18 cellular contexts compared by ENCODE assay signal in the genomic region with DNA sequence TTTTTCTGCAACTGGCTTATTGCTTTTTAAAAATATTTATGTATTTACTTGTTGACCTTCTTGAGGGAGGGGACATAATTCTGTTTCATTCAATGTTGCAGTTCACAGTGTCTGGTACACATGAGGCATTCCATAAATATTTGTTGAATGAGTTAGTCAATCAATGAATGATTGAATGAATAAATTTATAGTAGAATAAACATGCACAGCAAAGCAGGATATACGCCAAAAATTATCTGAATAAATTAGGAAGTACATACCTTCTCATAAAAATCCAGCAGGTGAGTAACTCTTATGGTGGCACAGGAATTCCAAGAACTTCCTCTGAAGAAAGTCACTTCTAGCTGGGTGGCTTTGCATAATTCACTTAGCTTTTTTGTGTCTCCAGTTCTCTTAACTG.
DNase-seq lines count a peak whose midpoint lies in the region; ATAC-seq, FAIRE-seq and TF ChIP-seq lines count a peak whose summit lies in the region.
"Had no signal": no experiment of that assay in that cellular context is flagged by ENCODE, and none has a peak within 500 bp of the region (broad histone marks: within the 10 kb centered on the region; RNA-seq: fewer than 3 reads in every experiment).

No MANE protein-coding gene starts in this region.

- FAIRE-seq in bronchial epithelial cell (lab: Jason Lieb, UNC), result no peak
- FAIRE-seq: K562 had no signal

- in situ Hi-C loops in T47D (cut with HindIII; ENCODE audit: low pct_unique_long_range_greater_than_20kb, low sequenced_read_pairs), result no loop called here

- intact Hi-C loops in MCF 10A (cut with micrococcal nuclease), result no loop called here
- intact Hi-C loops in OCI-LY7 (cut with micrococcal nuclease; ENCODE audit: unreplicated experiment), result no loop called here
- intact Hi-C loops in ovary (cut with DNase I), result no loop called here

- TF ChIP-seq EP300 in ovary (IDR thresholded peaks at IDR 0.05), result no peak

- H3K79me2 ChIP-seq in OCI-LY7 (ENCODE audit: insufficient read depth, low read depth, low read length), result no peaks in the 10 kb centered on the region; the same call in 1 of the 2 replicates

- CTCF ChIA-PET in MCF 10A (lab: Yijun Ruan, JAX), result no interaction called here
- CTCF ChIA-PET in OCI-LY7 (lab: Charles Lee; ENCODE audit: unreplicated experiment), result no interaction called here

- no TSS peak for BruUV-seq in MCF 10A (replicated peaks; lab: Mats Ljungman, UMichigan)
- BruUV-seq in OCI-LY7 (replicated peaks; lab: Mats Ljungman, UMichigan), result no TSS peak

- H3K4me2 ChIP-seq in OCI-LY7 (ENCODE audit: low read length), result peak overlapping the region; percentile 59

- no peak overlapping the region for H3K27ac Mint-ChIP-seq in MCF 10A (ENCODE audit: low read depth, unreplicated experiment)
- H3K27ac Mint-ChIP-seq in progenitor cell of endocrine pancreas, result no peak overlapping the region
- H3K27ac Mint-ChIP-seq: CD4-positive, alpha-beta memory T cell had no signal

- 82 to 89% (median 83%) methylated on average over 1 of the region's 1 CpG for WGBS in ovary, 3 donors

- peak overlapping the region; percentile 65; the same call in 1 of the 2 replicates for H2AFZ ChIP-seq in OCI-LY7 (ENCODE audit: low read length)

- H3K27me3 Mint-ChIP-seq in MCF 10A (ENCODE audit: insufficient read depth, unreplicated experiment) (no peaks in the 10 kb centered on the region), progenitor cell of endocrine pancreas (no peaks in the 10 kb centered on the region)
- H3K27me3 Mint-ChIP-seq: CD4-positive, alpha-beta memory T cell had no signal

- peaks cover 64% of the 10 kb centered on the region for H3K36me3 ChIP-seq in OCI-LY7 (ENCODE audit: insufficient read depth, low read length)
- no peaks in the 10 kb centered on the region for H3K36me3 ChIP-seq in bronchial epithelial cell (ENCODE audit: control insufficient read depth, insufficient read depth, low read length)
- H3K36me3 ChIP-seq in ovary, result no peaks in the 10 kb centered on the region

- ATAC-seq in HG03025 (IDR thresholded peaks at IDR 0.05; ENCODE audit: low FRiP score, unreplicated experiment), result no peak
- ATAC-seq in activated CD4-positive, CD25-positive, alpha-beta regulatory T cell treated with anti-CD3 and anti-CD28 coated beads, Interleukin-2, amount 50 U/mL, for 24 hours, result no peak
- ATAC-seq: K562 had no signal

- H3K4me1 ChIP-seq in OCI-LY7 (ENCODE audit: insufficient read depth, low read length, poor library complexity, severe bottlenecking), result peaks cover 58% of the 10 kb centered on the region
- H3K4me1 ChIP-seq in ovary (ENCODE audit: insufficient read depth), result no peaks in the 10 kb centered on the region

- H3K36me3 Mint-ChIP-seq in MCF 10A (ENCODE audit: insufficient read depth, unreplicated experiment) (no peaks in the 10 kb centered on the region), progenitor cell of endocrine pancreas (ENCODE audit: insufficient read depth) (peaks cover 4% of the 10 kb centered on the region)
- H3K36me3 Mint-ChIP-seq: CD4-positive, alpha-beta memory T cell had no signal

- DNase-seq in T47D (ENCODE audit: low read depth in 1 of 2, low spot score in 1 of 2), result peak; percentile 16 to 22
- DNase-seq in MCF 10A (ENCODE audit: unreplicated experiment), result no peak
- no peak for DNase-seq in OCI-LY7 (ENCODE audit: low spot score)
- DNase-seq in bronchial epithelial cell (ENCODE audit: low read depth), result peak; percentile 23
- no peak for DNase-seq in ovary
- DNase-seq in progenitor cell of endocrine pancreas (ENCODE audit: low spot score, unreplicated experiment), result no peak
- DNase-seq: CD4-positive, alpha-beta memory T cell; DMS79 treated with DMSO at 0.1 percent for 48 hours; NCI-H1105 treated with DMSO at 0.1 percent for 48 hours; NCI-H1694 treated with DMSO at 0.1 percent for 48 hours; NCI-H2107; NCI-H226; NCI-H526 treated with DMSO at 0.1 percent for 48 hours had no signal

- no peaks in the 10 kb centered on the region for H3K9me2 ChIP-seq in OCI-LY7 (ENCODE audit: insufficient read depth, low read length)

- peaks cover 19% of the 10 kb centered on the region for H3K9me3 Mint-ChIP-seq in MCF 10A (ENCODE audit: unreplicated experiment)
- H3K9me3 Mint-ChIP-seq in progenitor cell of endocrine pancreas (ENCODE audit: low read depth), result peaks cover 16% of the 10 kb centered on the region

- H3K27me3 ChIP-seq in bronchial epithelial cell (ENCODE audit: control insufficient read depth, insufficient read depth, low read length) (no peaks in the 10 kb centered on the region), ovary (no peaks in the 10 kb centered on the region)

- no peaks in the 10 kb centered on the region for H4K20me1 ChIP-seq in OCI-LY7 (ENCODE audit: insufficient read depth, low read length)

- peak overlapping the region; percentile 19 for H3K4me3 ChIP-seq in OCI-LY7 (ENCODE audit: low read depth, low read length, poor library complexity, severe bottlenecking)
- no peak overlapping the region for H3K4me3 ChIP-seq in bronchial epithelial cell (ENCODE audit: low read depth, low read length)
- H3K4me3 ChIP-seq in ovary, result no peak overlapping the region
- H3K4me3 ChIP-seq: K562, SK-N-MC had no signal

- POLR2A ChIA-PET in MCF 10A (lab: Yijun Ruan, JAX), result no interaction called here
- POLR2A ChIA-PET in OCI-LY7 (lab: Charles Lee), result interaction anchor here (0.6 to 5.7 kb wide), 10 partner anchors 8 to 702 kb away, joined by 3 to 32 read pairs (median 4); no protein-coding TSS in a partner anchor

- H3K4me1 Mint-ChIP-seq in MCF 10A (ENCODE audit: insufficient read depth, unreplicated experiment), result peaks cover 7% of the 10 kb centered on the region
- H3K4me1 Mint-ChIP-seq in progenitor cell of endocrine pancreas (ENCODE audit: low read depth), result no peaks in the 10 kb centered on the region
- H3K4me1 Mint-ChIP-seq: CD4-positive, alpha-beta memory T cell had no signal

- H3K4me3 Mint-ChIP-seq in MCF 10A (ENCODE audit: unreplicated experiment) (no peak overlapping the region), progenitor cell of endocrine pancreas (ENCODE audit: low read depth) (no peak overlapping the region)
- H3K4me3 Mint-ChIP-seq: CD4-positive, alpha-beta memory T cell had no signal

- peak overlapping the region; percentile 84 for H3K27ac ChIP-seq in OCI-LY7 (ENCODE audit: low read depth, low read length, poor library complexity, severe bottlenecking)
- no peak overlapping the region for H3K27ac ChIP-seq in ovary
- H3K27ac ChIP-seq: 22Rv1, SK-N-MC had no signal

- TF ChIP-seq CTCF in MCF 10A (IDR thresholded peaks at IDR 0.05; ENCODE audit: unreplicated experiment) (no peak), OCI-LY7 (conservative IDR thresholded peaks at IDR 0.05; ENCODE audit: low read length) (no peak), bronchial epithelial cell (IDR thresholded peaks at IDR 0.05; ENCODE audit: insufficient read depth, low read length, severe bottlenecking) (no peak), ovary (IDR thresholded peaks at IDR 0.05) (no peak), progenitor cell of endocrine pancreas (IDR thresholded peaks at IDR 0.05; ENCODE audit: unreplicated experiment) (no peak)

- H3K9me3 ChIP-seq in OCI-LY7 (ENCODE audit: low read length) (peaks cover 26% of the 10 kb centered on the region; the same call in 1 of the 2 replicates), ovary (no peaks in the 10 kb centered on the region)

- TF ChIP-seq POLR2A in ovary (IDR thresholded peaks at IDR 0.05), result no peak

Comparison
In these comparisons a context has a peak if more than half of its experiments do, and no peak if none do; other contexts are left out.
1. DNase-seq: peak in T47D (2 of 2) and bronchial epithelial cell (single experiment); none in MCF 10A (single experiment), OCI-LY7 (single experiment), ovary (0 of 5) and progenitor cell of endocrine pancreas (single experiment).